ENCODE assay signal across 2 cellular contexts in genomic region chr20:51927970-51928369, GRCh38.
A peak's percentile ranks its signal among the peaks of the same experiment; 100 is the strongest.
TF ChIP-seq lines count a peak whose summit lies in the region.

No MANE protein-coding gene starts in this region.

TF ChIP-seq in HEK293, 187 proteins besides CTCF, POLR2A, EP300 and RAD21:
- peak; percentile 91 for TF ChIP-seq ZNF366 (tag by site-specific recombination; conservative IDR thresholded peaks at IDR 0.05)

TF ChIP-seq in K562, 482 proteins besides CTCF, POLR2A, EP300 and RAD21:
- TF ChIP-seq ZNF512 (tag; IDR thresholded peaks at IDR 0.05), result 0 out of 2 replicates have a peak, but pooled peaks have one; percentile 36
